Comparison of ENCODE assay signal across 20 cellular contexts in the genomic region with DNA sequence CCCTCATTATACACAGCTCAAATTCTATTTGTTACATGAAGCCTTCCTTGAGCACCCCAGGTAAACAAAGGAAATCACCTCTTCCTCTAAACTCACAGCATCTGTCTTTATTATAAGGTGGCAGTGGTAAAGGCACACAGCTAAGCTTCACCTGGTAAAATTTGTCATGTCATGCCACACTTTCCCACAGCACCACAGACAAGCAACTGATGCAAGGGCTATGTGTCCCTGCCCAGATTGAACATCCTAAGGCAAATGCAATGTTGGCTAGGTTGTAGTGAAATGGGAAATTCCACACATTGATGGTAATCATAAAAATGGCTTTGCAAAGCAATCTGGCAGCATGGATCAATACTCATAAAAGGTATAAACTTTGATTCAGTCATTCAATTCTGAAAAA. TPM values are rescaled to one million over a fixed set of nuclear protein-coding genes. Genes with fewer than 3 reads are reported as not detected.
DNase-seq lines count a peak whose midpoint lies in the region; ATAC-seq, FAIRE-seq and TF ChIP-seq lines count a peak whose summit lies in the region.
"Had no signal": no experiment of that assay in that cellular context is flagged by ENCODE, and none has a peak within 500 bp of the region (broad histone marks: within the 10 kb centered on the region; RNA-seq: fewer than 3 reads in every experiment).

No MANE protein-coding gene starts in this region.

- TF ChIP-seq CTCF in endodermal cell (conservative IDR thresholded peaks at IDR 0.05), result no peak

- ATAC-seq in activated naive CD8-positive, alpha-beta T cell treated with anti-CD3 and anti-CD28 coated beads, Interleukin-2, amount 50 U/mL, for 24 hours, result no peak
- ATAC-seq: CD8-positive, alpha-beta T cell; GM12878 had no signal

- no peak for FAIRE-seq in GM19239 (lab: Jason Lieb, UNC)
- FAIRE-seq: H54 had no signal

- no peaks in the 10 kb centered on the region for H3K9me3 Mint-ChIP-seq in activated naive CD8-positive, alpha-beta T cell (ENCODE audit: low read depth)
- H3K9me3 Mint-ChIP-seq in activated naive CD8-positive, alpha-beta T cell treated with anti-CD3 and anti-CD28 coated beads, Interleukin-2, amount 50 U/mL, for 24 hours, result no peaks in the 10 kb centered on the region
- no peaks in the 10 kb centered on the region for H3K9me3 Mint-ChIP-seq in endodermal cell
- no peaks in the 10 kb centered on the region for H3K9me3 Mint-ChIP-seq in activated naive CD4-positive, alpha-beta T cell treated with anti-CD3 and anti-CD28 coated beads, Interleukin-2, amount 10 ng/mL, durations not matched to agents 7 days and 5 days
- H3K9me3 Mint-ChIP-seq: CD8-positive, alpha-beta T cell; IgD-negative memory B cell had no signal

- no peaks in the 10 kb centered on the region for H3K27me3 Mint-ChIP-seq in activated naive CD8-positive, alpha-beta T cell
- H3K27me3 Mint-ChIP-seq in activated naive CD8-positive, alpha-beta T cell treated with anti-CD3 and anti-CD28 coated beads, Interleukin-2, amount 50 U/mL, for 24 hours, result no peaks in the 10 kb centered on the region
- no peaks in the 10 kb centered on the region for H3K27me3 Mint-ChIP-seq in endodermal cell (ENCODE audit: insufficient read depth)
- no peaks in the 10 kb centered on the region for H3K27me3 Mint-ChIP-seq in activated naive CD4-positive, alpha-beta T cell treated with anti-CD3 and anti-CD28 coated beads, Interleukin-2, amount 10 ng/mL, durations not matched to agents 7 days and 5 days
- H3K27me3 Mint-ChIP-seq: B cell, IgD-negative memory B cell had no signal

- H3K4me3 Mint-ChIP-seq in activated naive CD8-positive, alpha-beta T cell, result no peak overlapping the region
- no peak overlapping the region for H3K4me3 Mint-ChIP-seq in activated naive CD8-positive, alpha-beta T cell treated with anti-CD3 and anti-CD28 coated beads, Interleukin-2, amount 50 U/mL, for 24 hours
- no peak overlapping the region for H3K4me3 Mint-ChIP-seq in endodermal cell
- H3K4me3 Mint-ChIP-seq in activated naive CD4-positive, alpha-beta T cell treated with anti-CD3 and anti-CD28 coated beads, Interleukin-2, amount 10 ng/mL, durations not matched to agents 7 days and 5 days, result no peak overlapping the region
- H3K4me3 Mint-ChIP-seq: B cell; CD8-positive, alpha-beta T cell; IgD-negative memory B cell had no signal

- H3K4me1 ChIP-seq in endodermal cell (ENCODE audit: control insufficient read depth, insufficient read depth, low read length), result no peaks in the 10 kb centered on the region
- H3K4me1 ChIP-seq: BLaER1 treated with 17β-estradiol and CSF1 and Interleukin-3, amounts not matched to agents 10 nM and 100 nM had no signal

- no peak overlapping the region for H3K4me3 ChIP-seq in endodermal cell (ENCODE audit: low read length)
- H3K4me3 ChIP-seq: BLaER1 treated with 17β-estradiol and CSF1 and Interleukin-3, amounts not matched to agents 10 nM and 100 nM; GM12878; GM23248 had no signal

- CTCF ChIA-PET in activated naive CD4-positive, alpha-beta T cell treated with anti-CD3 and anti-CD28 coated beads, Interleukin-2, amount 10 ng/mL, durations not matched to agents 7 days and 5 days (lab: Charles Lee), result no interaction called here

- H3K4me1 Mint-ChIP-seq in activated naive CD8-positive, alpha-beta T cell (ENCODE audit: low read depth), result peaks cover 18% of the 10 kb centered on the region
- no peaks in the 10 kb centered on the region for H3K4me1 Mint-ChIP-seq in activated naive CD8-positive, alpha-beta T cell treated with anti-CD3 and anti-CD28 coated beads, Interleukin-2, amount 50 U/mL, for 24 hours
- H3K4me1 Mint-ChIP-seq in endodermal cell, result no peaks in the 10 kb centered on the region
- H3K4me1 Mint-ChIP-seq in activated naive CD4-positive, alpha-beta T cell treated with anti-CD3 and anti-CD28 coated beads, Interleukin-2, amount 10 ng/mL, durations not matched to agents 7 days and 5 days, result no peaks in the 10 kb centered on the region
- H3K4me1 Mint-ChIP-seq: B cell had no signal

- H3K27ac ChIP-seq in endodermal cell (ENCODE audit: low read depth, low read length), result no peak overlapping the region
- H3K27ac ChIP-seq: 22Rv1; BLaER1 treated with 17β-estradiol and CSF1 and Interleukin-3, amounts not matched to agents 10 nM and 100 nM; GM23248 had no signal

- H3K36me3 ChIP-seq in endodermal cell (ENCODE audit: control insufficient read depth, insufficient read depth, low read length), result no peaks in the 10 kb centered on the region

- DNase-seq in activated naive CD8-positive, alpha-beta T cell treated with anti-CD3 and anti-CD28 coated beads, Interleukin-2, amount 50 U/mL, for 24 hours, result no peak
- DNase-seq in NCI-H460 (ENCODE audit: extremely low read depth, low read depth) (peak; percentile 64), endodermal cell (no peak), GM19239 (ENCODE audit: insufficient read length, low spot score) (no peak), NCI-H2029 treated with DMSO at 0.1 percent for 48 hours (lab: John Stamatoyannopoulos, UW) (no peak)
- no peak for DNase-seq in activated naive CD4-positive, alpha-beta T cell treated with anti-CD3 and anti-CD28 coated beads, Interleukin-2, amount 10 ng/mL, durations not matched to agents 7 days and 5 days
- DNase-seq: CD8-positive, alpha-beta T cell; DMS 273 treated with DMSO at 0.1 percent for 48 hours; DMS53; DND-41; EL; GM23248; HCEC 1CT had no signal

- peak overlapping the region; percentile 22 for H3K27ac Mint-ChIP-seq in activated naive CD8-positive, alpha-beta T cell
- no peak overlapping the region for H3K27ac Mint-ChIP-seq in activated naive CD8-positive, alpha-beta T cell treated with anti-CD3 and anti-CD28 coated beads, Interleukin-2, amount 50 U/mL, for 24 hours
- peak overlapping the region; percentile 5 for H3K27ac Mint-ChIP-seq in endodermal cell
- H3K27ac Mint-ChIP-seq in activated naive CD4-positive, alpha-beta T cell treated with anti-CD3 and anti-CD28 coated beads, Interleukin-2, amount 10 ng/mL, durations not matched to agents 7 days and 5 days, result no peak overlapping the region
- H3K27ac Mint-ChIP-seq: B cell; CD8-positive, alpha-beta T cell; IgD-negative memory B cell had no signal

- no peak overlapping the region for H3K9ac ChIP-seq in endodermal cell (ENCODE audit: extremely low read depth, low read length, poor library complexity, severe bottlenecking)
- H3K9ac ChIP-seq: BLaER1 treated with 17β-estradiol and CSF1 and Interleukin-3, amounts not matched to agents 10 nM and 100 nM; GM23248 had no signal

- H3K27me3 ChIP-seq in endodermal cell (ENCODE audit: control insufficient read depth, insufficient read depth, low read length, poor library complexity, severe bottlenecking), result no peaks in the 10 kb centered on the region
- H3K27me3 ChIP-seq: BLaER1 treated with 17β-estradiol and CSF1 and Interleukin-3, amounts not matched to agents 10 nM and 100 nM had no signal

- no peaks in the 10 kb centered on the region for H3K9me3 ChIP-seq in endodermal cell (ENCODE audit: control insufficient read depth, low read length)
- H3K9me3 ChIP-seq: BLaER1 treated with 17β-estradiol and CSF1 and Interleukin-3, amounts not matched to agents 10 nM and 100 nM had no signal

- peaks cover 9% of the 10 kb centered on the region for H3K36me3 Mint-ChIP-seq in activated naive CD8-positive, alpha-beta T cell
- H3K36me3 Mint-ChIP-seq in activated naive CD8-positive, alpha-beta T cell treated with anti-CD3 and anti-CD28 coated beads, Interleukin-2, amount 50 U/mL, for 24 hours (ENCODE audit: low read depth), result peaks cover 7% of the 10 kb centered on the region
- H3K36me3 Mint-ChIP-seq in endodermal cell (ENCODE audit: low read depth), result no peaks in the 10 kb centered on the region
- H3K36me3 Mint-ChIP-seq in activated naive CD4-positive, alpha-beta T cell treated with anti-CD3 and anti-CD28 coated beads, Interleukin-2, amount 10 ng/mL, durations not matched to agents 7 days and 5 days, result peaks cover 10% of the 10 kb centered on the region

RNA-seq across cellular contexts. Expression of a gene that starts 18.9 kb away (rescaled TPM):
- total RNA-seq in NCI-H460 (2014; rRNA removed; shearing (Covaris generic)), result 36.7 and 40.7 TPM in 2 replicates
- polyA plus RNA-seq in NCI-H460 (2014; cell fraction: nucleus; rRNA removed), result 48.0 and 48.3 TPM in 2 replicates
- 10 to 100 TPM; 28.7 to 42.2 TPM for total RNA-seq in endodermal cell
- polyA plus RNA-seq in endodermal cell (2013, experiment 1 of 2), result 43.3 TPM
- polyA plus RNA-seq in endodermal cell (2013, experiment 2 of 2), result 33.5 TPM

Comparison
In these comparisons a context has a peak if more than half of its experiments do, and no peak if none do; other contexts are left out.
1. H3K27ac Mint-ChIP-seq: peak in activated naive CD8-positive, alpha-beta T cell (single experiment) and endodermal cell (single experiment); none in activated naive CD8-positive, alpha-beta T cell treated with anti-CD3 and anti-CD28 coated beads, Interleukin-2, amount 50 U/mL, for 24 hours (single experiment) and activated naive CD4-positive, alpha-beta T cell treated with anti-CD3 and anti-CD28 coated beads, Interleukin-2, amount 10 ng/mL, durations not matched to agents 7 days and 5 days (single experiment).